In genomic region chr4:156977435-156978160, GRCh38 we compare ENCODE assay signal across 18 cellular contexts. TPM values are rescaled to one million over a fixed set of nuclear protein-coding genes. Genes with fewer than 3 reads are reported as not detected.
DNase-seq lines count a peak whose midpoint lies in the region; FAIRE-seq and TF ChIP-seq lines count a peak whose summit lies in the region.
"Had no signal": no experiment of that assay in that cellular context is flagged by ENCODE, and none has a peak within 500 bp of the region (broad histone marks: within the 10 kb centered on the region; RNA-seq: fewer than 3 reads in every experiment).

No MANE protein-coding gene starts in this region.

- H3K36me3 ChIP-seq in brain microvascular endothelial cell (replicated peaks): no peaks in the 10 kb centered on the region

- TF ChIP-seq POLR2A in GM12891 (IDR thresholded peaks at IDR 0.05; ENCODE audit: low read depth, low read length): no peak

- H3K27ac ChIP-seq in brain microvascular endothelial cell (peak overlapping the region; percentile 55), dorsolateral prefrontal cortex (no peak overlapping the region)
- H3K27ac ChIP-seq: SK-N-MC had no signal

- TF ChIP-seq CTCF in brain microvascular endothelial cell (IDR thresholded peaks at IDR 0.05; ENCODE audit: low read depth, low read length, missing control alignments) (no peak), dorsolateral prefrontal cortex (IDR thresholded peaks at IDR 0.05 in 54 of 56, conservative IDR thresholded peaks at IDR 0.05 in 2 of 56; ENCODE audit: low read depth in 1 of 56, partially characterized antibody in 56 of 56) (no peak)

- H3K4me3 ChIP-seq in brain microvascular endothelial cell (ENCODE audit: low read depth, low read length) (no peak overlapping the region), dorsolateral prefrontal cortex (no peak overlapping the region)
- H3K4me3 ChIP-seq: K562, SK-N-MC had no signal

- intact Hi-C loops in dorsolateral prefrontal cortex (cut with DNase I): loop anchor here in 1 of 2 donors (10.0 kb wide), 2 partner anchors 67 to 503 kb away; no protein-coding TSS in a partner anchor

- H3K27me3 ChIP-seq in brain microvascular endothelial cell (replicated peaks) (no peaks in the 10 kb centered on the region), dorsolateral prefrontal cortex (no peaks in the 10 kb centered on the region)

- in situ Hi-C loops in brain microvascular endothelial cell (cut with HindIII; ENCODE audit: low pct_ligation_motif_present, low sequenced_read_pairs): no loop called here

- peak; percentile 79 for DNase-seq in AG08395 (ENCODE audit: low spot score)
- DNase-seq in HTR-8/SVneo (ENCODE audit: insufficient read length, low spot score): no peak
- DNase-seq in brain microvascular endothelial cell: peak; percentile 93
- DNase-seq in kidney tubule cell (ENCODE audit: low spot score): peak; percentile 57
- no peak for DNase-seq in stimulated activated naive CD4-positive, alpha-beta T cell (lab: John Stamatoyannopoulos, UW)
- no peak for DNase-seq in dorsolateral prefrontal cortex
- DNase-seq in GM12891 (ENCODE audit: insufficient read length, low spot score): no peak
- DNase-seq in DMS153 treated with DMSO at 0.1 percent for 48 hours (lab: John Stamatoyannopoulos, UW; ENCODE audit: unreplicated experiment): no peak
- DNase-seq: activated B cell treated with CpG ODN at 0.5 μM for 24 hours; activated naive CD8-positive, alpha-beta T cell treated with anti-CD3 and anti-CD28 coated beads, Interleukin-2, amount 50 U/mL, for 24 hours; activated T-cell treated with anti-CD3 and anti-CD28 coated beads for 4 hours; AML-193; glutamatergic neuron; NCI-H1694 treated with DMSO at 0.1 percent for 48 hours; nucleus accumbens had no signal

- FAIRE-seq in HTR-8/SVneo (lab: Jason Lieb, UNC): peak; percentile 48
- no peak for FAIRE-seq in GM12891 (lab: Jason Lieb, UNC)
- FAIRE-seq: G401.6, K562 had no signal

TF ChIP-seq in GM12891, 5 proteins besides CTCF, POLR2A, EP300 and RAD21:
- no peak for TF ChIP-seq SPI1 (IDR thresholded peaks at IDR 0.05; ENCODE audit: low read depth, low read length)
- TF ChIP-seq TAF1 (IDR thresholded peaks at IDR 0.05; ENCODE audit: low read depth, low read length): no peak
- no peak for TF ChIP-seq POLR2AphosphoS5 (IDR thresholded peaks at IDR 0.05; ENCODE audit: low read depth, low read length)
- no peak for TF ChIP-seq PAX5 (IDR thresholded peaks at IDR 0.05; ENCODE audit: insufficient read depth, low read length, severe bottlenecking)
- TF ChIP-seq POU2F2 (IDR thresholded peaks at IDR 0.05; ENCODE audit: low read depth, low read length): no peak

RNA-seq across cellular contexts. Expression of gene PDGFC, which starts 6.0 kb away (rescaled TPM):
- total RNA-seq in dorsolateral prefrontal cortex: 10 to 100 TPM in 89 of 120 experiments, 1 to 10 TPM in 31; 6.2 to 17.8 (median 11.3) TPM
- not detected for polyA plus RNA-seq in GM12891 (2012; ENCODE audit: low read depth, missing spikeins)
- total RNA-seq: activated B cell treated with CpG ODN at 0.5 μM for 24 hours, K562 had no signal
- polyA plus RNA-seq: K562 had no signal

Comparison
In these comparisons a context has a peak if more than half of its experiments do, and no peak if none do; other contexts are left out.
1. DNase-seq: peak in AG08395 (single experiment), brain microvascular endothelial cell (single experiment) and kidney tubule cell (single experiment); none in HTR-8/SVneo (single experiment), stimulated activated naive CD4-positive, alpha-beta T cell (0 of 6), dorsolateral prefrontal cortex (0 of 10), GM12891 (single experiment) and DMS153 treated with DMSO at 0.1 percent for 48 hours (single experiment).